1 cellular context compared by ENCODE assay signal in the genomic region with DNA sequence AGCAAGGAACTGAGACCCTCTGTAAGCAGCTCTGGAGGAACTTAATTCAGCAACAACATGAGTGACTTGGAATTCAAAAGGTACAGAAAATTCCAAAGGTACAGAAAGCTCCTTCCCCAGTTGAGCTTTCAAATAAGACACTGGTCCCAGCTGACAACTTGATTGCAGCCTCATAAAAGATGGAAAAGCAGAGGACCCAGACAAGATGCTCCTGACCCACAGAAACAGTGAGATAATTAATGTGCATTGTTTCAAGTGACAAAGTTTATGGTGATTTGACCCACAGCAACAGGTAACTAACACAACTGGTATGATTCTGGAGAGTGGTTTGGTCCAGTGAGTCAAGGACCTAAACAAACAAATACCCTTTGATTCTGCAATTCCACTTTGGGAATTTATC.
"Had no signal": no experiment of that assay in that cellular context is flagged by ENCODE, and none has a peak within 500 bp of the region (broad histone marks: within the 10 kb centered on the region; RNA-seq: fewer than 3 reads in every experiment).

No MANE protein-coding gene starts in this region.

- H3K4me3 ChIP-seq: GM12878 had no signal

- ATAC-seq: GM12878 had no signal
